34 cellular contexts compared by ENCODE assay signal in the genomic region with DNA sequence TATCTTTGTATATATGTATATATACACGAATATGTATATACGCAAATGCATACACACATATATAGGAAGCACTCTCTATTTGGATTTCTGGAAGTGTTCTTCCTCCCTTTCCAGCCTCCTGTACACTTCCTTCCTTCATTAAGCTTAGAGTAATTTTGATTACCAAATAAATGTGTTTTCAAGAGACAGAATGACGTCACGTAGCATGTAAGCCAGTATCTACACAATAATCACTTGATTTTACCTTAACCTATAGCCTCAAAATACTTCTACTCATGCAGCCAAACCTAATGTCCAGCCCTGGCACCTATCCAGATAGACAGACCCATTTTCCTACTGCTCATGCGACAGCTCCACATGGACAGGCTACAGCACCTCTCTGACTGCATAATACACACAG. TPM values are rescaled to one million over a fixed set of nuclear protein-coding genes. Genes with fewer than 3 reads are reported as not detected.
"Had no signal": no experiment of that assay in that cellular context is flagged by ENCODE, and none has a peak within 500 bp of the region (broad histone marks: within the 10 kb centered on the region; RNA-seq: fewer than 3 reads in every experiment).

No MANE protein-coding gene starts in this region.

- H3K36me3 ChIP-seq: stomach, suprapubic skin, thoracic aorta, thyroid gland, tibial artery, tibial nerve, transverse colon, upper lobe of left lung, upper lobe of right lung, uterus, vagina had no signal

- H3K27ac ChIP-seq: stomach, suprapubic skin, testis, thoracic aorta, thyroid gland, tibial artery, tibial nerve, transverse colon, upper lobe of left lung, upper lobe of right lung, uterus, vagina had no signal

- H3K27me3 ChIP-seq: stomach, suprapubic skin, testis, thyroid gland, tibial artery, tibial nerve, transverse colon, upper lobe of left lung, upper lobe of right lung, uterus, vagina had no signal

- H3K36me3 Mint-ChIP-seq: stimulated activated effector memory CD8-positive, alpha-beta T cell treated with anti-CD3 and anti-CD28 coated beads, Interleukin-12 subunit alpha, Interleukin-12 subunit beta, amount 100 ng/mL, for 72 hours; stimulated activated memory B cell treated with anti-CD40 and anti-IgM and Interleukin-4, amounts not matched to agents 10 μg/mL and 1 μg/mL and 100 μg/mL, for 72 hours; stimulated activated naive B cell treated with anti-CD40 and anti-IgM and Interleukin-4, amounts not matched to agents 10 μg/mL and 1 μg/mL and 100 μg/mL, for 72 hours; type B pancreatic cell had no signal

- ATAC-seq: stimulated activated effector memory CD8-positive, alpha-beta T cell treated with anti-CD3 and anti-CD28 coated beads, Interleukin-12 subunit alpha, Interleukin-12 subunit beta, amount 100 ng/mL, for 72 hours; stimulated activated memory B cell treated with anti-CD40 and anti-IgM and Interleukin-4, amounts not matched to agents 10 μg/mL and 1 μg/mL and 100 μg/mL, for 72 hours; stimulated activated naive B cell treated with anti-CD40 and anti-IgM and Interleukin-4, amounts not matched to agents 10 μg/mL and 1 μg/mL and 100 μg/mL, for 72 hours; stimulated activated naive CD8-positive, alpha-beta T cell treated with anti-CD3 and anti-CD28 coated beads, Interleukin-15, amount 100 ng/mL, for 72 hours; stimulated activated naive CD8-positive, alpha-beta T cell treated with anti-CD3 and anti-CD28 coated beads, Interleukin-15, Interleukin-2, amounts not matched to agents 100 U/mL and 50 U/mL, for 24 hours; upper lobe of right lung had no signal

- H3K4me1 Mint-ChIP-seq: stimulated activated effector memory CD8-positive, alpha-beta T cell treated with anti-CD3 and anti-CD28 coated beads, Interleukin-12 subunit alpha, Interleukin-12 subunit beta, amount 100 ng/mL, for 72 hours; stimulated activated memory B cell treated with anti-CD40 and anti-IgM and Interleukin-4, amounts not matched to agents 10 μg/mL and 1 μg/mL and 100 μg/mL, for 72 hours; stimulated activated naive B cell treated with anti-CD40 and anti-IgM and Interleukin-4, amounts not matched to agents 10 μg/mL and 1 μg/mL and 100 μg/mL, for 72 hours; stimulated activated naive CD8-positive, alpha-beta T cell treated with anti-CD3 and anti-CD28 coated beads, Interleukin-15, amount 100 ng/mL, for 72 hours had no signal

- H3K4me1 ChIP-seq: stomach, suprapubic skin, testis, thyroid gland, tibial artery, tibial nerve, transverse colon, upper lobe of left lung, upper lobe of right lung, uterus, vagina had no signal

- H3K4me3 Mint-ChIP-seq: stimulated activated effector memory CD8-positive, alpha-beta T cell treated with anti-CD3 and anti-CD28 coated beads, Interleukin-12 subunit alpha, Interleukin-12 subunit beta, amount 100 ng/mL, for 72 hours; stimulated activated memory B cell treated with anti-CD40 and anti-IgM and Interleukin-4, amounts not matched to agents 10 μg/mL and 1 μg/mL and 100 μg/mL, for 72 hours; stimulated activated naive B cell treated with anti-CD40 and anti-IgM and Interleukin-4, amounts not matched to agents 10 μg/mL and 1 μg/mL and 100 μg/mL, for 72 hours; stimulated activated naive CD8-positive, alpha-beta T cell treated with anti-CD3 and anti-CD28 coated beads, Interleukin-15, amount 100 ng/mL, for 72 hours; stimulated activated naive CD8-positive, alpha-beta T cell treated with anti-CD3 and anti-CD28 coated beads, Interleukin-15, Interleukin-2, amounts not matched to agents 100 ng/mL and 50 ng/mL, for 24 hours; type B pancreatic cell had no signal

- DNase-seq: stimulated activated CD4-positive, alpha-beta T cell treated with anti-CD3 and anti-CD28 coated beads, Interleukin-2, amount 100 ng/mL, for 48 hours; stimulated activated CD4-positive, alpha-beta T cell treated with anti-CD3 and anti-CD28 coated beads, Interleukin-4, amount 100 ng/mL, for 1 hour; stimulated activated CD4-positive, alpha-beta T cell treated with anti-CD3 and anti-CD28 coated beads, Interleukin-4, amount 100 ng/mL, for 24 hours; stimulated activated CD4-positive, alpha-beta T cell treated with anti-CD3 and anti-CD28 coated beads, Interleukin-4, amount 100 ng/mL, for 4 hours; stimulated activated CD8-positive, alpha-beta memory T cell treated with anti-CD3 and anti-CD28 coated beads, Interleukin-4, amount 100 ng/mL, for 48 hours; stimulated activated naive B cell treated with anti-CD40 and anti-IgM and Interleukin-4, amounts not matched to agents 10 μg/mL and 1 μg/mL and 100 μg/mL, for 72 hours; stimulated activated naive CD4-positive, alpha-beta T cell; stimulated activated naive CD4-positive, alpha-beta T cell treated with Interleukin-2 at 50 U/mL for 16 hours; stimulated activated naive CD8-positive, alpha-beta T cell treated with anti-CD3 and anti-CD28 coated beads, Interleukin-15, amount 100 ng/mL, for 72 hours; stimulated activated naive CD8-positive, alpha-beta T cell treated with anti-CD3 and anti-CD28 coated beads, Interleukin-15, Interleukin-2, amounts not matched to agents 100 U/mL and 50 U/mL, for 24 hours; stomach; substantia nigra; testis; thyroid gland; tibial artery; transverse colon; trophoblast cell; upper lobe of left lung; upper lobe of right lung; uterus had no signal

- H3K27me3 Mint-ChIP-seq: stimulated activated memory B cell treated with anti-CD40 and anti-IgM and Interleukin-4, amounts not matched to agents 10 μg/mL and 1 μg/mL and 100 μg/mL, for 72 hours; stimulated activated naive B cell treated with anti-CD40 and anti-IgM and Interleukin-4, amounts not matched to agents 10 μg/mL and 1 μg/mL and 100 μg/mL, for 72 hours; stimulated activated naive CD8-positive, alpha-beta T cell treated with anti-CD3 and anti-CD28 coated beads, Interleukin-15, amount 100 ng/mL, for 72 hours; stimulated activated naive CD8-positive, alpha-beta T cell treated with anti-CD3 and anti-CD28 coated beads, Interleukin-15, Interleukin-2, amounts not matched to agents 100 ng/mL and 50 ng/mL, for 24 hours; type B pancreatic cell had no signal

- FAIRE-seq: urothelium cell line had no signal

- H3K27ac Mint-ChIP-seq: stimulated activated effector memory CD8-positive, alpha-beta T cell treated with anti-CD3 and anti-CD28 coated beads, Interleukin-12 subunit alpha, Interleukin-12 subunit beta, amount 100 ng/mL, for 72 hours; stimulated activated memory B cell treated with anti-CD40 and anti-IgM and Interleukin-4, amounts not matched to agents 10 μg/mL and 1 μg/mL and 100 μg/mL, for 72 hours; stimulated activated naive B cell treated with anti-CD40 and anti-IgM and Interleukin-4, amounts not matched to agents 10 μg/mL and 1 μg/mL and 100 μg/mL, for 72 hours; stimulated activated naive CD8-positive, alpha-beta T cell treated with anti-CD3 and anti-CD28 coated beads, Interleukin-15, amount 100 ng/mL, for 72 hours; stimulated activated naive CD8-positive, alpha-beta T cell treated with anti-CD3 and anti-CD28 coated beads, Interleukin-15, Interleukin-2, amounts not matched to agents 100 ng/mL and 50 ng/mL, for 24 hours; type B pancreatic cell had no signal

- H3K4me3 ChIP-seq: stomach, suprapubic skin, testis, thoracic aorta, thyroid gland, tibial artery, tibial nerve, transverse colon, upper lobe of left lung, upper lobe of right lung, uterus, vagina had no signal

- H3K9me3 ChIP-seq: stomach, suprapubic skin, testis, thoracic aorta, thyroid gland, tibial artery, transverse colon, upper lobe of left lung, upper lobe of right lung, uterus, vagina had no signal

- H3K9me3 Mint-ChIP-seq: stimulated activated naive CD8-positive, alpha-beta T cell treated with anti-CD3 and anti-CD28 coated beads, Interleukin-15, Interleukin-2, amounts not matched to agents 100 ng/mL and 50 ng/mL, for 24 hours; type B pancreatic cell had no signal

RNA-seq across cellular contexts. Expression of a gene that starts 29.9 kb away (rescaled TPM):
- total RNA-seq: stomach, subcutaneous adipose tissue, suprapubic skin, temporal lobe, thoracic aorta, thyroid gland, tibial nerve, transverse colon, upper lobe of left lung, upper lobe of right lung, ureter, urinary bladder, uterus, vagina had no signal
- polyA plus RNA-seq: stomach, thymus, urinary bladder had no signal
